In genomic region chr1:174142836-174143235, GRCh38 we compare ENCODE assay signal across 33 cellular contexts. TPM values are rescaled to one million over a fixed set of nuclear protein-coding genes. Genes with fewer than 3 reads are reported as not detected.
DNase-seq lines count a peak whose midpoint lies in the region; ATAC-seq, FAIRE-seq and TF ChIP-seq lines count a peak whose summit lies in the region.
"Had no signal": no experiment of that assay in that cellular context is flagged by ENCODE, and none has a peak within 500 bp of the region (broad histone marks: within the 10 kb centered on the region; RNA-seq: fewer than 3 reads in every experiment).

No MANE protein-coding gene starts in this region.

- DNase-seq in HepG2 (ENCODE audit: low spot score) (no peak), right lobe of liver (no peak), K562 (ENCODE audit: extremely low read depth in 1 of 4, low spot score in 3 of 4) (no peak), NCI-H2227 treated with DMSO at 0.1 percent for 48 hours (lab: John Stamatoyannopoulos, UW) (no peak), GM19239 (ENCODE audit: insufficient read length, low spot score) (no peak)
- DNase-seq: 8988T; ACHN; AML-193; BE2C; C1 segment of cervical spinal cord; Caco-2; Calu3; CD4-positive, alpha-beta memory T cell; CD4-positive, alpha-beta T cell; CD4-positive, CD25-positive, alpha-beta regulatory T cell; CD8-positive, alpha-beta memory T cell; CD8-positive, alpha-beta T cell; COR-L47; DMS 273 treated with DMSO at 0.1 percent for 48 hours; DMS153; DMS53; DMS79; DMS79 treated with DMSO at 0.1 percent for 48 hours; DND-41; EL had no signal

- ATAC-seq in HepG2 = no peak
- ATAC-seq in right lobe of liver = no peak
- no peak for ATAC-seq in K562
- ATAC-seq: A549; CD8-positive, alpha-beta T cell had no signal

- H2AFZ ChIP-seq in HepG2 (ENCODE audit: low read length) (no peak overlapping the region), K562 (ENCODE audit: low read depth, low read length) (no peak overlapping the region)

- TF ChIP-seq CTCF in HepG2 (CRISPR knock-in tag; IDR thresholded peaks at IDR 0.05) (no peak), right lobe of liver (IDR thresholded peaks at IDR 0.05) (no peak), HEK293 (tag by site-specific recombination; IDR thresholded peaks at IDR 0.05) (no peak), K562 (IDR thresholded peaks at IDR 0.05 in 2 of 3, conservative IDR thresholded peaks at IDR 0.05 in 1 of 3; ENCODE audit: insufficient read depth in 2 of 3, low read depth in 1 of 3, low read length in 3 of 3) (no peak)

- CTCF ChIA-PET in HepG2 (lab: Yijun Ruan, JAX; ENCODE audit: low intra/inter-chr PET ratio, low total read pairs) (no interaction called here), HEK293 (lab: Yijun Ruan, JAX) (interaction anchor here (0.9 kb wide), 1 partner anchor 119 kb away, joined by 3 read pairs; no protein-coding TSS in a partner anchor), K562 (lab: Yijun Ruan, JAX; ENCODE audit: low intra/inter-chr PET ratio) (no interaction called here)

- TF ChIP-seq RAD21 in HepG2 (CRISPR knock-in tag; IDR thresholded peaks at IDR 0.05) (no peak), K562 (CRISPR knock-in tag; conservative IDR thresholded peaks at IDR 0.05 in 1 of 2, IDR thresholded peaks at IDR 0.05 in 1 of 2) (no peak)

- H3K9me1 ChIP-seq in K562 (ENCODE audit: control insufficient read depth, insufficient read depth, low read length) = no peaks in the 10 kb centered on the region

- WGBS in HepG2 (ENCODE audit: low lambda C conversion rate) = 72% methylated on average over 5 of the region's 5 CpGs
- 79% methylated on average over 4 of the region's 5 CpGs for WGBS in right lobe of liver (ENCODE audit: insufficient coverage, low coverage, low lambda C conversion rate, missing lambda C conversion rate)
- 38% methylated on average over 5 of the region's 5 CpGs for WGBS in K562 (ENCODE audit: insufficient coverage, low coverage, missing lambda C conversion rate)

- intact Hi-C loops in HepG2 (cut with micrococcal nuclease; ENCODE audit: unreplicated experiment) (no loop called here), right lobe of liver (cut with DNase I) (no loop called here), K562 (cut with micrococcal nuclease) (loop anchor here (2.0 kb wide), 1 partner anchor 16 kb away; the partner anchor contains the start of gene RABGAP1L)

- H4K20me1 ChIP-seq in HepG2 (ENCODE audit: insufficient read depth, low read length) (no peaks in the 10 kb centered on the region), K562 (replicated peaks; ENCODE audit: control insufficient read depth, insufficient read depth, low read length) (no peaks in the 10 kb centered on the region)
- H4K20me1 ChIP-seq: BLaER1; BLaER1 treated with 17β-estradiol and CSF1 and Interleukin-3, amounts not matched to agents 10 nM and 100 nM had no signal

- POLR2A ChIA-PET in HepG2 (lab: Yijun Ruan, JAX) (no interaction called here), HEK293 (lab: Yijun Ruan, JAX) (no interaction called here), K562 (lab: Yijun Ruan, JAX) (interaction anchor here (1.1 to 2.4 kb wide), 2 partner anchors 9 to 16 kb away, joined by 3 to 5 read pairs; partner anchors contain the start of gene RABGAP1L)

- H3K9me3 ChIP-seq in HepG2 (ENCODE audit: low read length) = no peaks in the 10 kb centered on the region
- no peaks in the 10 kb centered on the region for H3K9me3 ChIP-seq in right lobe of liver
- no peaks in the 10 kb centered on the region for H3K9me3 ChIP-seq in HEK293 (ENCODE audit: control insufficient read depth, insufficient read depth, low read depth, low read length)
- no peaks in the 10 kb centered on the region for H3K9me3 ChIP-seq in K562 (replicated peaks; ENCODE audit: control insufficient read depth, insufficient read depth, low read depth, low read length)
- H3K9me3 ChIP-seq: BE2C, BLaER1, Caco-2 had no signal

- H3K9ac ChIP-seq in HepG2 (ENCODE audit: insufficient read depth, low read depth, low read length) (no peak overlapping the region), K562 (ENCODE audit: insufficient read depth in 1 of 2, low read depth in 2 of 2, low read length in 2 of 2) (no peak overlapping the region)
- H3K9ac ChIP-seq: BLaER1; BLaER1 treated with 17β-estradiol and CSF1 and Interleukin-3, amounts not matched to agents 10 nM and 100 nM had no signal

- H3K36me3 ChIP-seq in HepG2 (replicated peaks in 1 of 2; ENCODE audit: control insufficient read depth in 1 of 2, insufficient read depth in 2 of 2, low read length in 2 of 2) = no peaks in the 10 kb centered on the region
- no peaks in the 10 kb centered on the region for H3K36me3 ChIP-seq in right lobe of liver
- no peaks in the 10 kb centered on the region for H3K36me3 ChIP-seq in HEK293 (ENCODE audit: control insufficient read depth in 2 of 2, insufficient read depth in 1 of 2, low read length in 2 of 2)
- H3K36me3 ChIP-seq in K562 (ENCODE audit: control insufficient read depth, insufficient read depth, low read length) = no peaks in the 10 kb centered on the region
- H3K36me3 ChIP-seq: BE2C; BLaER1; BLaER1 treated with 17β-estradiol and CSF1 and Interleukin-3, amounts not matched to agents 10 nM and 100 nM had no signal

- in situ Hi-C loops in HepG2 (cut with HindIII; ENCODE audit: extremely low pct_ligation_motif_present, low pct_unique_long_range_greater_than_20kb) = no loop called here
- in situ Hi-C loops in K562 (cut with MboI) = no loop called here

- H3K4me3 ChIP-seq in HepG2 (replicated peaks in 1 of 3; ENCODE audit: insufficient read depth in 1 of 3, low read depth in 2 of 3, low read length in 3 of 3) (no peak overlapping the region), right lobe of liver (no peak overlapping the region), HEK293 (ENCODE audit: low read depth, low read length) (no peak overlapping the region), K562 (no peak overlapping the region)
- H3K4me3 ChIP-seq: A549; BLaER1; BLaER1 treated with 17β-estradiol and CSF1 and Interleukin-3, amounts not matched to agents 10 nM and 100 nM had no signal

- FAIRE-seq in HepG2 (lab: Jason Lieb, UNC) = no peak
- FAIRE-seq in K562 (lab: Jason Lieb, UNC) = no peak
- no peak for FAIRE-seq in GM19239 (lab: Jason Lieb, UNC)
- FAIRE-seq: A204.1, A549, D721Med had no signal

- no peak overlapping the region for H3K4me2 ChIP-seq in HepG2 (ENCODE audit: low read depth, low read length)
- H3K4me2 ChIP-seq in K562 (ENCODE audit: insufficient read depth, low read length) = no peak overlapping the region
- H3K4me2 ChIP-seq: A549; BLaER1; BLaER1 treated with 17β-estradiol and CSF1 and Interleukin-3, amounts not matched to agents 10 nM and 100 nM had no signal

- H3K27ac ChIP-seq in HepG2 (ENCODE audit: extremely low read length, insufficient read depth, low read length) = no peak overlapping the region
- no peak overlapping the region for H3K27ac ChIP-seq in right lobe of liver
- H3K27ac ChIP-seq in HEK293 (ENCODE audit: extremely low read depth, low read depth, low read length) = no peak overlapping the region
- no peak overlapping the region for H3K27ac ChIP-seq in K562 (ENCODE audit: extremely low read depth, low read depth, low read length)
- H3K27ac ChIP-seq: 22Rv1; A549; BLaER1; BLaER1 treated with 17β-estradiol and CSF1 and Interleukin-3, amounts not matched to agents 10 nM and 100 nM; C4-2B had no signal

- H3K27me3 ChIP-seq in HepG2 (ENCODE audit: control insufficient read depth in 1 of 2, insufficient read depth in 2 of 2, low read length in 2 of 2) (no peaks in the 10 kb centered on the region), right lobe of liver (no peaks in the 10 kb centered on the region), K562 (ENCODE audit: control insufficient read depth in 2 of 2, insufficient read depth in 2 of 2, low read length in 2 of 2) (peaks cover 0 to 4% of the 10 kb centered on the region in 2 experiments; a peak in 2 of 5 replicates)
- H3K27me3 ChIP-seq: BLaER1; BLaER1 treated with 17β-estradiol and CSF1 and Interleukin-3, amounts not matched to agents 10 nM and 100 nM had no signal

- BruUV-seq in HepG2 (replicated peaks; lab: Mats Ljungman, UMichigan) = no TSS peak
- BruUV-seq in K562 (replicated peaks; lab: Mats Ljungman, UMichigan) = no TSS peak

- H3K79me2 ChIP-seq in HepG2 (ENCODE audit: insufficient read depth, low read length) (no peaks in the 10 kb centered on the region), K562 (ENCODE audit: control insufficient read depth, insufficient read depth, low read length) (no peaks in the 10 kb centered on the region)

- TF ChIP-seq POLR2A in HepG2 (IDR thresholded peaks at IDR 0.05; ENCODE audit: insufficient read depth in 1 of 2, low read depth in 2 of 2, low read length in 2 of 2) = no peak
- no peak for TF ChIP-seq POLR2A in right lobe of liver (IDR thresholded peaks at IDR 0.05)
- TF ChIP-seq POLR2A in K562 (conservative IDR thresholded peaks at IDR 0.05) = no peak

- no peak for TF ChIP-seq EP300 in HepG2 (IDR thresholded peaks at IDR 0.05; ENCODE audit: low read depth in 2 of 2, low read length in 2 of 2)
- TF ChIP-seq EP300 in HepG2 (CRISPR knock-in tag; IDR thresholded peaks at IDR 0.05; ENCODE audit: borderline replicate concordance) = no peak
- no peak for TF ChIP-seq EP300 in K562 (IDR thresholded peaks at IDR 0.05; ENCODE audit: low read length)

- peaks cover 9% of the 10 kb centered on the region for H3K4me1 ChIP-seq in HepG2 (ENCODE audit: insufficient read depth, low read length)
- H3K4me1 ChIP-seq in right lobe of liver = no peaks in the 10 kb centered on the region
- H3K4me1 ChIP-seq in HEK293 (ENCODE audit: control insufficient read depth, insufficient read depth, low read length) = no peaks in the 10 kb centered on the region
- H3K4me1 ChIP-seq in K562 (replicated peaks in 1 of 2; ENCODE audit: control insufficient read depth in 2 of 2, insufficient read depth in 2 of 2, low read length in 2 of 2) = no peaks in the 10 kb centered on the region; a peak in 1 of 5 replicates
- H3K4me1 ChIP-seq: A549; BE2C; BLaER1; BLaER1 treated with 17β-estradiol and CSF1 and Interleukin-3, amounts not matched to agents 10 nM and 100 nM; Caco-2 had no signal

RNA-seq across cellular contexts. Expression of gene RABGAP1L, which starts 16.5 kb away (rescaled TPM):
- total RNA-seq in HepG2 (2016; rRNA removed; fragmentation: Illumina TruSeq; extraction: Trizol) (22.6 and 27.8 TPM in 2 replicates), right lobe of liver (10 to 100 TPM; 11.7 to 23.1 (median 18.5) TPM), K562 (2014; rRNA removed) (26.5 and 27.8 TPM in 2 replicates), K562 (2014; rRNA removed; fragmentation: Illumina TruSeq; extraction: Trizol) (44.9 and 49.7 TPM in 2 replicates), K562 (2015; rRNA removed; fragmentation: Illumina TruSeq; extraction: Trizol) (39.1 and 40.9 TPM in 2 replicates), K562 (2021) (29.9 and 32.2 TPM in 2 replicates)
- 8.0 and 9.8 TPM in 2 replicates for total RNA-seq in HepG2 (2016; cell fraction: cytosol; rRNA removed; fragmentation: Illumina TruSeq; extraction: Trizol; ENCODE audit: low read depth)
- 22.4 and 27.7 TPM in 2 replicates for total RNA-seq in HepG2 (2016; cell fraction: insoluble cytoplasmic fraction; rRNA removed; fragmentation: Illumina TruSeq; extraction: Trizol)
- total RNA-seq in HepG2 (2016; cell fraction: membrane; rRNA removed; fragmentation: Illumina TruSeq; extraction: Trizol) = 6.6 and 7.1 TPM in 2 replicates
- 52.5 and 56.6 TPM in 2 replicates for total RNA-seq in HepG2 (2016; cell fraction: nucleus; rRNA removed; fragmentation: Illumina TruSeq; extraction: Trizol)
- polyA plus RNA-seq in HepG2 (2011; rRNA removed) (7.0 and 7.9 TPM in 2 replicates), K562 (2011; rRNA removed) (23.8 and 26.7 TPM in 2 replicates), K562 (2014; fragmentation: Illumina TruSeq; extraction: Trizol) (21.6 and 25.6 TPM in 2 replicates), K562 (2014; fragmentation: Nextera tagmentation; extraction: Ambion mirVana) (10 to 100 TPM; 16.5 to 19.0 TPM), K562 (2014; rRNA removed) (18.7 and 24.1 TPM in 2 replicates)
- polyA plus RNA-seq in HepG2 (2011; cell fraction: cytosol; rRNA removed) = 3.6 and 6.8 TPM in 2 replicates
- polyA plus RNA-seq in HepG2 (2011; cell fraction: nucleus; rRNA removed) = 6.0 and 8.0 TPM in 2 replicates
- 6.0 and 8.6 TPM in 2 replicates for polyA plus RNA-seq in HepG2 (2012)
- polyA plus RNA-seq in HepG2 (2016; cell fraction: cytosol; fragmentation: Illumina TruSeq; extraction: Trizol; ENCODE audit: low read depth) = 0.60 and 0.68 TPM in 2 replicates
- polyA plus RNA-seq in HepG2 (2016; cell fraction: insoluble cytoplasmic fraction; fragmentation: Illumina TruSeq; extraction: Trizol; ENCODE audit: low read depth) = 12.1 and 13.5 TPM in 2 replicates
- 0.87 and 1.3 TPM in 2 replicates for polyA plus RNA-seq in HepG2 (2016; cell fraction: membrane; fragmentation: Illumina TruSeq; extraction: Trizol; ENCODE audit: low read depth)
- polyA plus RNA-seq in HepG2 (2016; cell fraction: nucleus; fragmentation: Illumina TruSeq; extraction: Trizol; ENCODE audit: insufficient read depth, low read depth) = 10.1 and 10.5 TPM in 2 replicates
- 21.9 and 40.8 TPM in 2 replicates for polyA minus RNA-seq in HepG2 (2011; rRNA and poly(A)+ RNA removed; ENCODE audit: low replicate concordance)
- polyA minus RNA-seq in HepG2 (2011; cell fraction: cytosol; rRNA and poly(A)+ RNA removed) = 14.2 and 22.6 TPM in 2 replicates
- 114 and 137 TPM in 2 replicates for polyA minus RNA-seq in HepG2 (2011; cell fraction: nucleus; rRNA and poly(A)+ RNA removed)
- total RNA-seq in K562 (2011; cell fraction: chromatin; rRNA removed; ENCODE audit: low replicate concordance) = 89.1 and 291 TPM in 2 replicates
- 36.2 and 52.6 TPM in 2 replicates for total RNA-seq in K562 (2011; cell fraction: nucleolus; rRNA removed)
- 84.4 and 92.0 TPM in 2 replicates for total RNA-seq in K562 (2011; cell fraction: nucleoplasm; rRNA removed)
- polyA plus RNA-seq in K562 (2011; cell fraction: cytosol; rRNA removed) = 9.7 and 12.2 TPM in 2 replicates
- polyA plus RNA-seq in K562 (2011; cell fraction: nucleus; rRNA removed) = 22.1 and 29.9 TPM in 2 replicates
- polyA plus RNA-seq in K562 (2012) = 20.8 and 24.8 TPM in 2 replicates
- polyA minus RNA-seq in K562 (2011; rRNA and poly(A)+ RNA removed) = 106 and 144 TPM in 2 replicates
- 15.3 and 20.0 TPM in 2 replicates for polyA minus RNA-seq in K562 (2011; cell fraction: cytosol; rRNA and poly(A)+ RNA removed)
- 85.5 and 157 TPM in 2 replicates for polyA minus RNA-seq in K562 (2011; cell fraction: nucleus; rRNA and poly(A)+ RNA removed)

Comparison
In these comparisons a context has a peak if more than half of its experiments do, and no peak if none do; other contexts are left out.
1. Of the 241 proteins assayed by ChIP-seq in both HepG2 and K562: peak only in HepG2: none; only in K562: ZFX; in both: ZNF121; in neither: 239.